Comparison of ENCODE assay signal across 1 cellular context in the genomic region with DNA sequence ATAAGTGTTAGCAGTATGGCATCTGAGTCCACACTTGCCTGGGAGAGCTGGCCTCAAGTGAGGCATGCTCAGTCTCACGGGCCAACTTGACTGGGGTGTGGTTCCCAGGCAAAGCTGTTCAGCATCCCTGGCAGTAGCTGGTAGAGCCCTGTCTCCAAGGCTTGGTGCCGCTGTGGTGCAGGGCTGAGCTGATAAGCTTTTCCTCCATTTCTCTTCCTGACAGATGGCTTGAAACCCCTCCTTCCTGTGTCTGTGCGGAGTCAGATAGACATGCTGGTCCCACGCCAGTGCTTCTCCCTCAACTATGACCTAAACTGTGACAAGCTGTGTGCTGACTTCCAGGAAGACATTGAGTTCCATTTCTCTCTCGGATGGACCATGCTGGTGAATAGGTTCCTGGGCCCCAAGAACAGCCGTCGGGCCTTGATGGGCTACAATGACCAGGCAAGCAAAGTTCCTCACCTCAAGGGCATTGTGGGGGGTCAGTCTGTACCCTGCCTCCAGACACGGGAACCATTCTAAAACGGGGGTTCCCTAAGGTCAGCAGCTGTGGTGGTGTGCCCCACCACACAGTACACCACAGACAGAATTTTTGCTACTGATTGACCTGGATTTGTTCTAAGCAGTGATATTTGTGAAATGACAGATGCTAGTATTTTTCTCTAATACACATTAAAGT.
TF ChIP-seq lines count a peak whose summit lies in the region.

No MANE protein-coding gene starts in this region.

TF ChIP-seq in K562, 482 proteins besides CTCF, POLR2A, EP300 and RAD21 (continued from another document and continues in another):
- TF ChIP-seq TFAP4 (CRISPR knock-in tag; IDR thresholded peaks at IDR 0.05; ENCODE audit: borderline replicate concordance) (peak; percentile 76; the same call in 1 of the 2 replicates), ZEB2 (IDR thresholded peaks at IDR 0.05) (0 out of 2 replicates have a peak, but pooled peaks have one; percentile 20), PHB (CRISPR knock-in tag; IDR thresholded peaks at IDR 0.05) (no peak), ZNF134 (CRISPR knock-in tag; conservative IDR thresholded peaks at IDR 0.05) (no peak), ARID1B (IDR thresholded peaks at IDR 0.05) (peak; percentile 97), FOXA1 (IDR thresholded peaks at IDR 0.05; ENCODE audit: borderline replicate concordance) (no peak), GABPB1 (CRISPR knock-in tag; IDR thresholded peaks at IDR 0.05) (no peak), ZSCAN29 (IDR thresholded peaks at IDR 0.05) (no peak), JUNB (CRISPR knock-in tag; conservative IDR thresholded peaks at IDR 0.05) (no peak), ZNF431 (CRISPR knock-in tag; IDR thresholded peaks at IDR 0.05) (no peak), ZC3H11A (IDR thresholded peaks at IDR 0.05; ENCODE audit: low read depth, low read length) (no peak), ZBTB34 (CRISPR knock-in tag; IDR thresholded peaks at IDR 0.05) (0 out of 2 replicates have a peak, but pooled peaks have one; percentile 68), ZNF324 (CRISPR knock-in tag; IDR thresholded peaks at IDR 0.05) (no peak), ZBTB33 (CRISPR knock-in tag; IDR thresholded peaks at IDR 0.05) (0 out of 2 replicates have a peak, but pooled peaks have one; percentile 35), YBX1 (IDR thresholded peaks at IDR 0.05) (no peak), HIVEP1 (CRISPR knock-in tag; IDR thresholded peaks at IDR 0.05) (no peak), ZNF76 (CRISPR knock-in tag; IDR thresholded peaks at IDR 0.05; ENCODE audit: borderline replicate concordance) (no peak; the same call in 1 of the 2 replicates), HMBOX1 (IDR thresholded peaks at IDR 0.05) (no peak; the same call in 1 of the 2 replicates), ARID3B (CRISPR knock-in tag; IDR thresholded peaks at IDR 0.05; ENCODE audit: borderline replicate concordance) (no peak), SUPT5H (IDR thresholded peaks at IDR 0.05) (no peak), KAT8 (IDR thresholded peaks at IDR 0.05; ENCODE audit: low read depth) (no peak), POU5F1 (IDR thresholded peaks at IDR 0.05; ENCODE audit: borderline replicate concordance, low read depth, low read length, partially characterized antibody) (no peak), ZNF695 (CRISPR knock-in tag; IDR thresholded peaks at IDR 0.05) (no peak), SMAD4 (CRISPR knock-in tag; conservative IDR thresholded peaks at IDR 0.05) (peak; percentile 95), KLF13 (tag; IDR thresholded peaks at IDR 0.05; ENCODE audit: borderline replicate concordance, low read depth) (no peak), CBX3 (IDR thresholded peaks at IDR 0.05; ENCODE audit: borderline replicate concordance in 1 of 2, low read length in 2 of 2) (no peak), SIN3B (IDR thresholded peaks at IDR 0.05; ENCODE audit: low read depth) (no peak), ZNF174 (CRISPR knock-in tag; IDR thresholded peaks at IDR 0.05) (no peak), SPI1 (IDR thresholded peaks at IDR 0.05; ENCODE audit: borderline replicate concordance, low read depth, low read length) (no peak), ZNF232 (CRISPR knock-in tag; IDR thresholded peaks at IDR 0.05) (no peak), ETS2 (tag; IDR thresholded peaks at IDR 0.05; ENCODE audit: borderline replicate concordance, poor library complexity, severe bottlenecking) (no peak), HDAC3 (IDR thresholded peaks at IDR 0.05; ENCODE audit: borderline replicate concordance, partially characterized antibody) (peak; percentile 63), CBFA2T2 (conservative IDR thresholded peaks at IDR 0.05) (peak; percentile 97), STAT5B (CRISPR knock-in tag; IDR thresholded peaks at IDR 0.05) (no peak)
- TF ChIP-seq, protein P1, sequence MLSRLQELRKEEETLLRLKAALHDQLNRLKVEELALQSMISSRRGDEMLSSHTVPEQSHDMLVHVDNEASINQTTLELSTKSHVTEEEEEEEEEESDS (CRISPR knock-in tag; IDR thresholded peaks at IDR 0.05), result no peak
- TF ChIP-seq, protein P2, sequence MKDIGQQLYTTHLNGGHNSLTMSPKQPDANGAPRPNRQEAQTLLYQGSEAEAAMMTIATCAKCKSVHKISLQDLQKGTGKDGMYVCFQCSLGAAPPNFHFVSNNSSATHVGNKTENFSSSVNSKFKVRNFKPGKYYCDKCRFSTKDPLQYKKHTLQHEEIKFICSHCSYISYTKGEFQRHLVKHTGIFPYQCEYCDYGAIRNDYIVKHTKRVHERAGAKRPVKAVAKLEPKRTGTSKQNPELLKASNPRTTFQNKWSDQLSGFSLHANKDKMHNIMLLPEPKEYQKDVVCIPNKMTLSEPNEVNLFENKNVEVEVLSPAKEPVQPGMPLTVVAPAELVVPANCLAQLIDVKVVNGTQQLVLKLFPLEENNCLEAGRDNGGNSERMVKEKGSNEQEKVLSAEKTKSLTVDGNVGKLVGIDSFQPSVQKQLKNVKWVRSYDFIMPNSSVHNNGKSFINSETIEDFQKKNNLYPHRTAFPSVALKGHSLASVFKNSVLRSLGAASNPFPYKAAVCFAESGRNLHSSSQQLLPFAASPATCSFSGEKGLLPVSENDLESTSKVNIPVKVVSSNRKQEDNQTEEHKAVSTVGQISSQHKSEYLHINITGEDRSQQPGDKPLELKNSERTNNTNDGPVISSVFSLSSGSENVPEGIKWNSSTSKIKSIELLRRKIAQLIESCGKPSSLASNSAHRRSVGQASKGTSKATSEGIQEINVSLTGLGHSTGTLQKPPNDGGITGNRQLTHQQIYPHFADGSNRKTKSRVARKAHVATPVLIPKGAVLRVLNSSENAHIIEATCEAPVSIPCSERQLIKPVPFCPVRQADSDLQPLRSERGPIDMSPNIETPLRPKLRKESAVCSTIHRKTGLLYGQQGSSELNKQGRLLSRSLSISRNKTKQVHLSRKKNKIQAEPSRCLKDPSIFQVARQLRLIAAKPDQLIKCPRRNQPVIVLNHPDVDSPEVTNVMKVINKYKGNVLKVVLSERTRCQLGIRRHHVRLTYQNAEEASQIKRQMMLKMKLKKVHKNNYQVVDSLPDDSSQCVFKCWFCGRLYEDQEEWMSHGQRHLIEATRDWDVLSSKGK (CRISPR knock-in tag; IDR thresholded peaks at IDR 0.05), result no peak
- TF ChIP-seq, protein P3, sequence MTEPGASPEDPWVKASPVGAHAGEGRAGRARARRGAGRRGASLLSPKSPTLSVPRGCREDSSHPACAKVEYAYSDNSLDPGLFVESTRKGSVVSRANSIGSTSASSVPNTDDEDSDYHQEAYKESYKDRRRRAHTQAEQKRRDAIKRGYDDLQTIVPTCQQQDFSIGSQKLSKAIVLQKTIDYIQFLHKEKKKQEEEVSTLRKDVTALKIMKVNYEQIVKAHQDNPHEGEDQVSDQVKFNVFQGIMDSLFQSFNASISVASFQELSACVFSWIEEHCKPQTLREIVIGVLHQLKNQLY (CRISPR knock-in tag; conservative IDR thresholded peaks at IDR 0.05), result no peak
- TF ChIP-seq, protein P4, sequence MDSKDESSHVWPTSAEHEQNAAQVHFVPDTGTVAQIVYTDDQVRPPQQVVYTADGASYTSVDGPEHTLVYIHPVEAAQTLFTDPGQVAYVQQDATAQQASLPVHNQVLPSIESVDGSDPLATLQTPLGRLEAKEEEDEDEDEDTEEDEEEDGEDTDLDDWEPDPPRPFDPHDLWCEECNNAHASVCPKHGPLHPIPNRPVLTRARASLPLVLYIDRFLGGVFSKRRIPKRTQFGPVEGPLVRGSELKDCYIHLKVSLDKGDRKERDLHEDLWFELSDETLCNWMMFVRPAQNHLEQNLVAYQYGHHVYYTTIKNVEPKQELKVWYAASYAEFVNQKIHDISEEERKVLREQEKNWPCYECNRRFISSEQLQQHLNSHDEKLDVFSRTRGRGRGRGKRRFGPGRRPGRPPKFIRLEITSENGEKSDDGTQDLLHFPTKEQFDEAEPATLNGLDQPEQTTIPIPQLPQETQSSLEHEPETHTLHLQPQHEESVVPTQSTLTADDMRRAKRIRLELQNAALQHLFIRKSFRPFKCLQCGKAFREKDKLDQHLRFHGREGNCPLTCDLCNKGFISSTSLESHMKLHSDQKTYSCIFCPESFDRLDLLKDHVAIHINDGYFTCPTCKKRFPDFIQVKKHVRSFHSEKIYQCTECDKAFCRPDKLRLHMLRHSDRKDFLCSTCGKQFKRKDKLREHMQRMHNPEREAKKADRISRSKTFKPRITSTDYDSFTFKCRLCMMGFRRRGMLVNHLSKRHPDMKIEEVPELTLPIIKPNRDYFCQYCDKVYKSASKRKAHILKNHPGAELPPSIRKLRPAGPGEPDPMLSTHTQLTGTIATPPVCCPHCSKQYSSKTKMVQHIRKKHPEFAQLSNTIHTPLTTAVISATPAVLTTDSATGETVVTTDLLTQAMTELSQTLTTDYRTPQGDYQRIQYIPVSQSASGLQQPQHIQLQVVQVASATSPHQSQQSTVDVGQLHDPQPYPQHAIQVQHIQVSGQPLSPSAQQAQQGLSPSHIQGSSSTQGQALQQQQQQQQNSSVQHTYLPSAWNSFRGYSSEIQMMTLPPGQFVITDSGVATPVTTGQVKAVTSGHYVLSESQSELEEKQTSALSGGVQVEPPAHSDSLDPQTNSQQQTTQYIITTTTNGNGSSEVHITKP (IDR thresholded peaks at IDR 0.05; ENCODE audit: partially characterized antibody), result peak; percentile 89
- TF ChIP-seq, protein P5, sequence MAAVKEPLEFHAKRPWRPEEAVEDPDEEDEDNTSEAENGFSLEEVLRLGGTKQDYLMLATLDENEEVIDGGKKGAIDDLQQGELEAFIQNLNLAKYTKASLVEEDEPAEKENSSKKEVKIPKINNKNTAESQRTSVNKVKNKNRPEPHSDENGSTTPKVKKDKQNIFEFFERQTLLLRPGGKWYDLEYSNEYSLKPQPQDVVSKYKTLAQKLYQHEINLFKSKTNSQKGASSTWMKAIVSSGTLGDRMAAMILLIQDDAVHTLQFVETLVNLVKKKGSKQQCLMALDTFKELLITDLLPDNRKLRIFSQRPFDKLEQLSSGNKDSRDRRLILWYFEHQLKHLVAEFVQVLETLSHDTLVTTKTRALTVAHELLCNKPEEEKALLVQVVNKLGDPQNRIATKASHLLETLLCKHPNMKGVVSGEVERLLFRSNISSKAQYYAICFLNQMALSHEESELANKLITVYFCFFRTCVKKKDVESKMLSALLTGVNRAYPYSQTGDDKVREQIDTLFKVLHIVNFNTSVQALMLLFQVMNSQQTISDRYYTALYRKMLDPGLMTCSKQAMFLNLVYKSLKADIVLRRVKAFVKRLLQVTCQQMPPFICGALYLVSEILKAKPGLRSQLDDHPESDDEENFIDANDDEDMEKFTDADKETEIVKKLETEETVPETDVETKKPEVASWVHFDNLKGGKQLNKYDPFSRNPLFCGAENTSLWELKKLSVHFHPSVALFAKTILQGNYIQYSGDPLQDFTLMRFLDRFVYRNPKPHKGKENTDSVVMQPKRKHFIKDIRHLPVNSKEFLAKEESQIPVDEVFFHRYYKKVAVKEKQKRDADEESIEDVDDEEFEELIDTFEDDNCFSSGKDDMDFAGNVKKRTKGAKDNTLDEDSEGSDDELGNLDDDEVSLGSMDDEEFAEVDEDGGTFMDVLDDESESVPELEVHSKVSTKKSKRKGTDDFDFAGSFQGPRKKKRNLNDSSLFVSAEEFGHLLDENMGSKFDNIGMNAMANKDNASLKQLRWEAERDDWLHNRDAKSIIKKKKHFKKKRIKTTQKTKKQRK (IDR thresholded peaks at IDR 0.05; ENCODE audit: borderline replicate concordance, low read depth, low read length), result no peak
